1 cellular context compared by ENCODE assay signal in genomic region chr16:23521037-23521743, GRCh38.
TF ChIP-seq lines count a peak whose summit lies in the region.

No MANE protein-coding gene starts in this region.

TF ChIP-seq in GM23338, 12 proteins besides CTCF, POLR2A, EP300 and RAD21:
- TF ChIP-seq POLR2AphosphoS5 (IDR thresholded peaks at IDR 0.05; ENCODE audit: low read depth) (no peak), STAT1 (IDR thresholded peaks at IDR 0.05; ENCODE audit: unreplicated experiment) (no peak), NANOG (IDR thresholded peaks at IDR 0.05; ENCODE audit: borderline replicate concordance) (no peak), CREB1 (CRISPR knock-in tag; IDR thresholded peaks at IDR 0.05; ENCODE audit: low read depth) (no peak), EZH2 (IDR thresholded peaks at IDR 0.05; ENCODE audit: low read depth, unreplicated experiment) (no peak), REST (IDR thresholded peaks at IDR 0.05; ENCODE audit: unreplicated experiment) (no peak), ZNF462 (CRISPR knock-in tag; IDR thresholded peaks at IDR 0.05) (no peak), ZNF114 (CRISPR knock-in tag; IDR thresholded peaks at IDR 0.05) (no peak), EZH2phosphoT487 (IDR thresholded peaks at IDR 0.05; ENCODE audit: unreplicated experiment) (no peak), ETS1 (IDR thresholded peaks at IDR 0.05) (no peak), ZNF331 (CRISPR knock-in tag; IDR thresholded peaks at IDR 0.05; ENCODE audit: low read depth) (no peak), JUNB (IDR thresholded peaks at IDR 0.05; ENCODE audit: unreplicated experiment) (no peak)
TF ChIP-seq in GM23338: peak in this region for 0.
